In the genomic region with DNA sequence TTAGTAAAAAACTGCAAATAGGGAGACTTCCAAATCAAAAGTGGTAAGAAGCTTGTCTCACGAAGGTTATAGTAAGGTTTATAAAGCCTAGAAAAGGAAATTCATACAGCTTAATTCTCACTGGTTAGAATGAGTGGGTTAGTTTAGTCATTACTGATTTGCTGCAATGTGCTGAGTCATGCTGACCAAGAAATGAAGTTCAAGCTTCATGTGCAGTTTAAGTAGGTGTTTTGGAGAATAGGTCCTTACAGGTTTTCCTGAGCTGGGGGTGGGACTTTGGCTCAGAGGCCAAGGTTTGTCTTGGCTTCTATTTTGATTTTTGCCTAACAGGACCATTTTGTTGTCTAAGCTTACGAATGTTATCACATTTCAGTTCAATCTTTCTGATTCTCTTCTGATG, we compare ENCODE assay signal across 8 cellular contexts. TPM values are rescaled to one million over a fixed set of nuclear protein-coding genes. Genes with fewer than 3 reads are reported as not detected.
DNase-seq lines count a peak whose midpoint lies in the region; ATAC-seq, FAIRE-seq and TF ChIP-seq lines count a peak whose summit lies in the region.

No MANE protein-coding gene starts in this region.

- no peak overlapping the region for H3K4me2 ChIP-seq in hepatocyte

- no peaks in the 10 kb centered on the region for H3K27me3 ChIP-seq in hepatocyte
- no peaks in the 10 kb centered on the region for H3K27me3 ChIP-seq in subcutaneous abdominal adipose tissue (ENCODE audit: control insufficient read depth in 5 of 5, insufficient read depth in 4 of 5, low read length in 5 of 5)

- H3K36me3 Mint-ChIP-seq in glutamatergic neuron (ENCODE audit: unreplicated experiment): no peaks in the 10 kb centered on the region

- FAIRE-seq in HTR-8/SVneo (lab: Jason Lieb, UNC): peak; percentile 92

- ATAC-seq in HG02763 (IDR thresholded peaks at IDR 0.05; ENCODE audit: unreplicated experiment): no peak

- H3K27ac Mint-ChIP-seq in glutamatergic neuron (ENCODE audit: unreplicated experiment): no peak overlapping the region

- H3K9me3 ChIP-seq in hepatocyte (ENCODE audit: low read depth) (no peaks in the 10 kb centered on the region), subcutaneous abdominal adipose tissue (ENCODE audit: control insufficient read depth in 5 of 5, low read length in 5 of 5) (no peaks in the 10 kb centered on the region)

- H3K27ac ChIP-seq in hepatocyte (no peak overlapping the region), subcutaneous abdominal adipose tissue (ENCODE audit: low read depth, low read length) (peak overlapping the region; percentile 63)

- no peak overlapping the region for H3K4me3 Mint-ChIP-seq in glutamatergic neuron (ENCODE audit: unreplicated experiment)

- no peak overlapping the region for H2AFZ ChIP-seq in hepatocyte

- H3K79me2 ChIP-seq in hepatocyte: peaks cover 19% of the 10 kb centered on the region

- DNase-seq in A172 (ENCODE audit: low spot score) (peak; percentile 83), GM12865 (ENCODE audit: low read depth) (peak; percentile 66), HTR-8/SVneo (ENCODE audit: insufficient read length, low spot score) (no peak), hepatocyte (ENCODE audit: low spot score) (peak; percentile 45), glutamatergic neuron (no peak)
- DNase-seq in activated T-helper 9 cell treated with anti-CD3 and anti-CD28 coated beads, Interleukin-2, amount 50 U/mL, for 16 hours (ENCODE audit: low read depth): peak; percentile 2

- H3K9ac ChIP-seq in subcutaneous abdominal adipose tissue (ENCODE audit: low read length in 5 of 5): no peak overlapping the region

- H3K4me1 Mint-ChIP-seq in glutamatergic neuron (ENCODE audit: low read depth, unreplicated experiment): no peaks in the 10 kb centered on the region

- peaks cover 3% of the 10 kb centered on the region for H3K27me3 Mint-ChIP-seq in glutamatergic neuron (ENCODE audit: unreplicated experiment)

- no peaks in the 10 kb centered on the region for H4K20me1 ChIP-seq in hepatocyte (ENCODE audit: insufficient read depth, poor library complexity, severe bottlenecking)

- H3K9me3 Mint-ChIP-seq in glutamatergic neuron (ENCODE audit: unreplicated experiment): no peaks in the 10 kb centered on the region

- H3K36me3 ChIP-seq in hepatocyte (replicated peaks; ENCODE audit: insufficient read depth, low read depth) (no peaks in the 10 kb centered on the region), subcutaneous abdominal adipose tissue (ENCODE audit: control insufficient read depth in 5 of 5, insufficient read depth in 5 of 5, low read length in 5 of 5) (peaks cover 0 to 32% (median 19%) of the 10 kb centered on the region in 5 donors)

- WGBS in hepatocyte (ENCODE audit: low lambda C conversion rate, missing lambda C conversion rate): 83% methylated on average over 2 of the region's 2 CpGs

- H3K4me1 ChIP-seq in hepatocyte (ENCODE audit: insufficient read depth): no peaks in the 10 kb centered on the region
- H3K4me1 ChIP-seq in subcutaneous abdominal adipose tissue (ENCODE audit: control insufficient read depth in 5 of 5, insufficient read depth in 5 of 5, low read length in 5 of 5): peaks cover 0 to 21% (median 13%) of the 10 kb centered on the region in 5 donors

- no peaks in the 10 kb centered on the region for H3K9me2 ChIP-seq in hepatocyte (replicated peaks; ENCODE audit: insufficient read depth)

- H3K4me3 ChIP-seq in GM12865 (ENCODE audit: low read depth, low read length) (no peak overlapping the region), hepatocyte (no peak overlapping the region), subcutaneous abdominal adipose tissue (ENCODE audit: low read depth in 1 of 5, low read length in 5 of 5) (no peak overlapping the region)

- TF ChIP-seq CTCF in GM12865 (IDR thresholded peaks at IDR 0.05; ENCODE audit: insufficient read depth, low read depth, low read length, missing control alignments) (no peak), hepatocyte (IDR thresholded peaks at IDR 0.05; ENCODE audit: poor library complexity) (no peak), glutamatergic neuron (IDR thresholded peaks at IDR 0.05; ENCODE audit: partially characterized antibody, unreplicated experiment) (no peak)

RNA-seq across cellular contexts. Expression of a gene that starts 15.1 kb away (rescaled TPM):
- total RNA-seq in A172 (2014; rRNA removed; shearing (Covaris generic)): 26.9 and 40.2 TPM in 2 replicates
- total RNA-seq in hepatocyte (31.2 and 35.6 TPM in 2 replicates), glutamatergic neuron (ENCODE audit: unreplicated experiment) (3.3 TPM)
- 15.9 and 17.3 TPM in 2 replicates for polyA plus RNA-seq in hepatocyte

RNA-seq across cellular contexts. Expression of a gene that starts 56.0 kb away (rescaled TPM):
- not detected in 2 replicates for total RNA-seq in A172 (2014; rRNA removed; shearing (Covaris generic))
- total RNA-seq in hepatocyte (0.04 and 2.2 TPM in 2 replicates), glutamatergic neuron (ENCODE audit: unreplicated experiment) (0.66 TPM)
- polyA plus RNA-seq in hepatocyte: 0.04 TPM in 1 of 2 replicates, not detected in the other

Comparison
In these comparisons a context has a peak if more than half of its experiments do, and no peak if none do; other contexts are left out.
1. DNase-seq: peak in A172 (single experiment), GM12865 (single experiment), activated T-helper 9 cell treated with anti-CD3 and anti-CD28 coated beads, Interleukin-2, amount 50 U/mL, for 16 hours (single experiment) and hepatocyte (single experiment); none in HTR-8/SVneo (single experiment) and glutamatergic neuron (single experiment).